Comparison of ENCODE assay signal across 9 cellular contexts in the genomic region with DNA sequence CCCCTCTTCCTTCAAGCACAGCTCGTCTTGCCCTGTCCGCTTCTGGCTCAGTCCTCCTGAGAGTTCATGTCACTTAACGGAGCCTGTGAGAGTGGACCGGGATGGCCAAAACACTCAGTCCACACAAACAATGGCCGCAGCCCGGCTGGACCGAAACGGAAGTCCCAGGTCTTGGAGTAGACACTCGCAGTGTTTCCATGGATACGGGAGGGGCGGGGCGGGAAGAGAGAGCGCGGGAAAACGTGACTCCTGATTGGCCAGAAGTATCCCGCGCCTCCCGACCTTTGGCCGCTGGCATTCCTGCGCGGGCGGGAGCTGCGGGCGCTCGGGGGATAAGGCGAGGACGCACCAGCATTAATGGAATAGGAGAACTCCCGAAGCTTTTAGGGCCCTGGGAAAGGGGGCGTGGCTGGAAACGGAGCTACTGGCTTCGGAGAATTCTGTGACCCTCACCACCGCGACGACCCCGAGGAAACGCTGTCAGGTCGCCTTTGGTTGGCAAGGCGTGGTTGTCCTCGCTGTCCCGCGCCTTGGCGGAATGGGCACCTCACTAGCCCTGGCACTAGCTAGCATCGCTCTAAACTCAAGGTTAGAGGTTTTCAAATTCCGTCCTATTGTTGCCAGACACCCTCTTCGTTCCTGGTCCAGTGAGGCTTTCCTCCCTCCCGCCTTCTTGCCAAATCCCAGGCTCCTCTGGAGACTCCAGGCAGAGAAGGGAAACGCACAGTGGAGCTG. TPM values are rescaled to one million over a fixed set of nuclear protein-coding genes. Genes with fewer than 3 reads are reported as not detected.
DNase-seq lines count a peak whose midpoint lies in the region; ATAC-seq and TF ChIP-seq lines count a peak whose summit lies in the region.
"Had no signal": no experiment of that assay in that cellular context is flagged by ENCODE, and none has a peak within 500 bp of the region (broad histone marks: within the 10 kb centered on the region; RNA-seq: fewer than 3 reads in every experiment).

A gene with protein sequence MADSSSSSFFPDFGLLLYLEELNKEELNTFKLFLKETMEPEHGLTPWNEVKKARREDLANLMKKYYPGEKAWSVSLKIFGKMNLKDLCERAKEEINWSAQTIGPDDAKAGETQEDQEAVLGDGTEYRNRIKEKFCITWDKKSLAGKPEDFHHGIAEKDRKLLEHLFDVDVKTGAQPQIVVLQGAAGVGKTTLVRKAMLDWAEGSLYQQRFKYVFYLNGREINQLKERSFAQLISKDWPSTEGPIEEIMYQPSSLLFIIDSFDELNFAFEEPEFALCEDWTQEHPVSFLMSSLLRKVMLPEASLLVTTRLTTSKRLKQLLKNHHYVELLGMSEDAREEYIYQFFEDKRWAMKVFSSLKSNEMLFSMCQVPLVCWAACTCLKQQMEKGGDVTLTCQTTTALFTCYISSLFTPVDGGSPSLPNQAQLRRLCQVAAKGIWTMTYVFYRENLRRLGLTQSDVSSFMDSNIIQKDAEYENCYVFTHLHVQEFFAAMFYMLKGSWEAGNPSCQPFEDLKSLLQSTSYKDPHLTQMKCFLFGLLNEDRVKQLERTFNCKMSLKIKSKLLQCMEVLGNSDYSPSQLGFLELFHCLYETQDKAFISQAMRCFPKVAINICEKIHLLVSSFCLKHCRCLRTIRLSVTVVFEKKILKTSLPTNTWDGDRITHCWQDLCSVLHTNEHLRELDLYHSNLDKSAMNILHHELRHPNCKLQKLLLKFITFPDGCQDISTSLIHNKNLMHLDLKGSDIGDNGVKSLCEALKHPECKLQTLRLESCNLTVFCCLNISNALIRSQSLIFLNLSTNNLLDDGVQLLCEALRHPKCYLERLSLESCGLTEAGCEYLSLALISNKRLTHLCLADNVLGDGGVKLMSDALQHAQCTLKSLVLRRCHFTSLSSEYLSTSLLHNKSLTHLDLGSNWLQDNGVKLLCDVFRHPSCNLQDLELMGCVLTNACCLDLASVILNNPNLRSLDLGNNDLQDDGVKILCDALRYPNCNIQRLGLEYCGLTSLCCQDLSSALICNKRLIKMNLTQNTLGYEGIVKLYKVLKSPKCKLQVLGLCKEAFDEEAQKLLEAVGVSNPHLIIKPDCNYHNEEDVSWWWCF (plus strand): TSS at position 297 of the 735 bp plus-strand sequence. CDS start 18,108 bp downstream, outside the sequence.
A gene (minus strand): TSS at position 164 of the 735 bp plus-strand sequence. CDS start 17,511 bp downstream, outside the sequence.

- intact Hi-C loops in right lobe of liver (cut with DNase I): no loop called here

- H3K4me1 ChIP-seq in HUES6 (ENCODE audit: control insufficient read depth, insufficient read depth, low read length) (no peaks in the 10 kb centered on the region), endodermal cell (ENCODE audit: control insufficient read depth, insufficient read depth, low read length) (no peaks in the 10 kb centered on the region), right lobe of liver (peaks cover 0 to 12% (median 0%) of the 10 kb centered on the region in 4 donors)

- WGBS in endodermal cell (ENCODE audit: insufficient coverage in 1 of 2, insufficient read length in 1 of 2), 2 experiments: 6 to 10% methylated on average over 31 to 47 of the region's 47 CpGs
- WGBS in right lobe of liver (ENCODE audit: insufficient coverage, low coverage, low lambda C conversion rate, missing lambda C conversion rate): 3% methylated on average over 23 of the region's 47 CpGs

- no peaks in the 10 kb centered on the region for H3K9me3 Mint-ChIP-seq in endodermal cell

- peaks cover 4% of the 10 kb centered on the region for H3K36me3 Mint-ChIP-seq in endodermal cell (ENCODE audit: low read depth)
- H3K36me3 Mint-ChIP-seq: CD4-positive, CD25-positive, alpha-beta regulatory T cell had no signal

- H3K27ac Mint-ChIP-seq in endodermal cell: peak within 1 kb of the TSS; percentile 98
- H3K27ac Mint-ChIP-seq: CD4-positive, CD25-positive, alpha-beta regulatory T cell had no signal

- peaks cover 9% of the 10 kb centered on the region; the same call in 1 of the 2 replicates for H3K27me3 ChIP-seq in HUES6 (ENCODE audit: control insufficient read depth, insufficient read depth, low read length)
- H3K27me3 ChIP-seq in endodermal cell (ENCODE audit: control insufficient read depth, insufficient read depth, low read length, poor library complexity, severe bottlenecking): peaks cover 17% of the 10 kb centered on the region
- no peaks in the 10 kb centered on the region for H3K27me3 ChIP-seq in right lobe of liver

- DNase-seq in activated CD4-positive, alpha-beta T cell treated with anti-CD3 and anti-CD28 coated beads for 48 hours: peak; percentile 2
- no peak for DNase-seq in activated CD4-positive, alpha-beta T cell treated with anti-CD3 and anti-CD28 coated beads, Interleukin-2, amount 50 U/mL, for 4 hours
- DNase-seq in SK-N-DZ (ENCODE audit: low spot score) (peak; percentile 80), endodermal cell (peak; percentile 98), right lobe of liver (peak; percentile 93 to 97 (median 94)), substantia nigra (lab: John Stamatoyannopoulos, UW) (peak in 48 of 49 donors; percentile 22 to 95 (median 75))
- DNase-seq: CD4-positive, CD25-positive, alpha-beta regulatory T cell had no signal

- H3K9me3 ChIP-seq in HUES6 (ENCODE audit: control insufficient read depth, insufficient read depth, low read depth, low read length): no peaks in the 10 kb centered on the region
- H3K9me3 ChIP-seq in endodermal cell (ENCODE audit: control insufficient read depth, low read length): no peaks in the 10 kb centered on the region
- H3K9me3 ChIP-seq in right lobe of liver: no peaks in the 10 kb centered on the region

- TF ChIP-seq CTCF in endodermal cell (conservative IDR thresholded peaks at IDR 0.05) (no peak), right lobe of liver (IDR thresholded peaks at IDR 0.05) (no peak)

- H3K4me3 ChIP-seq in HUES6 (ENCODE audit: low read depth, low read length): peak within 1 kb of the TSS; percentile 85
- H3K4me3 ChIP-seq in endodermal cell (ENCODE audit: low read length): peak within 1 kb of the TSS; percentile 98
- H3K4me3 ChIP-seq in right lobe of liver: peak within 1 kb of the TSS; percentile 65 to 82 (median 71)

- H3K27ac ChIP-seq in HUES6 (ENCODE audit: low read depth, low read length): peak within 1 kb of the TSS; percentile 24; the same call in 1 of the 2 replicates
- H3K27ac ChIP-seq in endodermal cell (ENCODE audit: low read depth, low read length): peak within 1 kb of the TSS; percentile 73
- peak within 1 kb of the TSS; percentile 14 to 63 (median 60) for H3K27ac ChIP-seq in right lobe of liver
- H3K27ac ChIP-seq in substantia nigra (ENCODE audit: low read depth, low read length, poor library complexity, severe bottlenecking): peak within 1 kb of the TSS; percentile 60

- peak; percentile 46 for TF ChIP-seq POLR2A in right lobe of liver (IDR thresholded peaks at IDR 0.05)

- ATAC-seq in right lobe of liver (peak; percentile 99), HG03460 (IDR thresholded peaks at IDR 0.05; ENCODE audit: unreplicated experiment) (no peak)

- H3K9ac ChIP-seq in HUES6 (ENCODE audit: low read length) (peak within 1 kb of the TSS; percentile 77), endodermal cell (ENCODE audit: extremely low read depth, low read length, poor library complexity, severe bottlenecking) (peak within 1 kb of the TSS; percentile 85)

- peak within 1 kb of the TSS; percentile 96 for H3K4me3 Mint-ChIP-seq in endodermal cell

- peaks cover 12% of the 10 kb centered on the region for H3K27me3 Mint-ChIP-seq in endodermal cell (ENCODE audit: insufficient read depth)

- no peaks in the 10 kb centered on the region for H3K36me3 ChIP-seq in HUES6 (ENCODE audit: control insufficient read depth, insufficient read depth, low read length)
- H3K36me3 ChIP-seq in endodermal cell (ENCODE audit: control insufficient read depth, insufficient read depth, low read length): no peaks in the 10 kb centered on the region
- no peaks in the 10 kb centered on the region for H3K36me3 ChIP-seq in right lobe of liver

- peaks cover 3% of the 10 kb centered on the region for H3K4me1 Mint-ChIP-seq in endodermal cell

RNA-seq across cellular contexts. Expression of the first gene that starts in this region (rescaled TPM):
- polyA plus RNA-seq in SK-N-DZ (2014; cell fraction: cytosol; rRNA removed): not detected in 2 replicates
- polyA plus RNA-seq in SK-N-DZ (2014; cell fraction: nucleus; rRNA removed): 0.04 TPM in 1 of 2 replicates, not detected in the other
- under 1 TPM; 0.33 to 0.66 TPM for total RNA-seq in endodermal cell
- 0.07 TPM for polyA plus RNA-seq in endodermal cell (2013, experiment 1 of 2)
- not detected for polyA plus RNA-seq in endodermal cell (2013, experiment 2 of 2)
- total RNA-seq in right lobe of liver: under 1 TPM in 4 of 6 experiments, not detected in 2; 0.07 to 0.26 (median 0.10) TPM
- total RNA-seq: CD4-positive, CD25-positive, alpha-beta regulatory T cell had no signal
- polyA plus RNA-seq: CD4-positive, CD25-positive, alpha-beta regulatory T cell had no signal

RNA-seq across cellular contexts. Expression of the second gene that starts in this region (rescaled TPM):
- 0.65 and 0.97 TPM in 2 replicates for polyA plus RNA-seq in SK-N-DZ (2014; cell fraction: cytosol; rRNA removed)
- 1.1 and 2.4 TPM in 2 replicates for polyA plus RNA-seq in SK-N-DZ (2014; cell fraction: nucleus; rRNA removed)
- total RNA-seq in endodermal cell (10 to 100 TPM in 1 of 2 donors, 1 to 10 TPM in 1; 8.0 to 10.8 TPM), right lobe of liver (1 to 10 TPM in 5 of 6 experiments, under 1 TPM in 1; 0.49 to 3.3 (median 1.9) TPM)
- 6.8 TPM for polyA plus RNA-seq in endodermal cell (2013, experiment 1 of 2)
- polyA plus RNA-seq in endodermal cell (2013, experiment 2 of 2): 5.5 TPM
- total RNA-seq: CD4-positive, CD25-positive, alpha-beta regulatory T cell had no signal
- polyA plus RNA-seq: CD4-positive, CD25-positive, alpha-beta regulatory T cell had no signal

Comparison
In these comparisons a context has a peak if more than half of its experiments do, and no peak if none do; other contexts are left out.
1. DNase-seq: peak in activated CD4-positive, alpha-beta T cell treated with anti-CD3 and anti-CD28 coated beads for 48 hours (single experiment), SK-N-DZ (single experiment), endodermal cell (single experiment), right lobe of liver (3 of 3) and substantia nigra (48 of 49); none in activated CD4-positive, alpha-beta T cell treated with anti-CD3 and anti-CD28 coated beads, Interleukin-2, amount 50 U/mL, for 4 hours (0 of 2).
2. Peak in every context shown above with its lines, with median percentiles within 50 percentile points of each other: H3K27ac ChIP-seq and H3K4me3 ChIP-seq.